ENCODE assay signal across 21 cellular contexts in the genomic region with DNA sequence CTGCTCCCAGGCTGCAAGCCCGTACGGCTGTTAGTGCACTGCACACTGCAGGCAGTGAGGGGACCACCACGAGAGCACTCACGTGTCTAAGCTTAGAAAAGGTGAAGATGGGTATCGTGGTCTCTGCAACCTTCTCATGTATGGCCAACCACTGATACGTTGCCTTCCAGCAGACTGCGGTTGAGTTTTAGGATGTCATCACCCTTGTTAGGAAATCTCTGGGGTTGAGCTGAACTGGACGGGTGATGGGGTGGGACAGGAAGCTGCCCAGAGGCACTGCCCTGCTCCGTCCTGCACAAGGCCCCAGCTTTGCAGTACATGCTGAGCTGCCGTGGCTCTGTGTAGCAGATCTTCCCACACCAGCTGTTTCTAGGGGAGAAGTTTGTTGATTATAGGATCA. TPM values are rescaled to one million over a fixed set of nuclear protein-coding genes. Genes with fewer than 3 reads are reported as not detected.
DNase-seq lines count a peak whose midpoint lies in the region; ATAC-seq and TF ChIP-seq lines count a peak whose summit lies in the region.
"Had no signal": no experiment of that assay in that cellular context is flagged by ENCODE, and none has a peak within 500 bp of the region (broad histone marks: within the 10 kb centered on the region; RNA-seq: fewer than 3 reads in every experiment).

No MANE protein-coding gene starts in this region.

- no peaks in the 10 kb centered on the region for H3K4me1 Mint-ChIP-seq in MCF 10A (ENCODE audit: insufficient read depth, unreplicated experiment)
- H3K4me1 Mint-ChIP-seq: IgD-negative memory B cell had no signal

- CTCF ChIA-PET in MCF 10A (lab: Yijun Ruan, JAX): interaction anchor here (3.6 kb wide), 2 partner anchors 11 to 23 kb away, joined by 22 to 25 read pairs; no protein-coding TSS in a partner anchor

- no TSS peak for BruUV-seq in MCF 10A (replicated peaks; lab: Mats Ljungman, UMichigan)

- DNase-seq in MCF 10A (ENCODE audit: unreplicated experiment): peak; percentile 25
- DNase-seq in breast epithelium (ENCODE audit: low spot score in 2 of 2): no peak
- peak; percentile 51 for DNase-seq in RPMI7951 (ENCODE audit: low read depth)
- no peak for DNase-seq in left colon
- peak in 1 of 2 donors; percentile 73 for DNase-seq in upper lobe of left lung
- no peak for DNase-seq in kidney glomerular epithelial cell (lab: John Stamatoyannopoulos, UW)
- DNase-seq in glomerular visceral epithelial cell (ENCODE audit: extremely low spot score): no peak
- DNase-seq: activated CD8-positive, alpha-beta memory T cell treated with anti-CD3 and anti-CD28 coated beads for 24 hours; GDM1; heart left ventricle; NCI-H226; stimulated activated CD4-positive, alpha-beta T cell treated with anti-CD3 and anti-CD28 coated beads, Interleukin-12 subunit alpha, Interleukin-12 subunit beta, amount 100 ng/mL, for 4 hours; stimulated activated naive CD4-positive, alpha-beta T cell treated with Interleukin-2 at 50 U/mL for 16 hours; uterus had no signal

- H3K27me3 Mint-ChIP-seq in MCF 10A (ENCODE audit: insufficient read depth, unreplicated experiment): no peaks in the 10 kb centered on the region
- H3K27me3 Mint-ChIP-seq: dendritic cell treated with granulocyte-macrophage colony-stimulating factor and Interleukin-4, amounts not matched to agents 40 ng/mL and 50 ng/mL, for 4 days; IgD-negative memory B cell had no signal

- H3K27me3 ChIP-seq in breast epithelium (no peaks in the 10 kb centered on the region), upper lobe of left lung (no peaks in the 10 kb centered on the region)
- H3K27me3 ChIP-seq: ascending aorta, heart left ventricle, uterus had no signal

- ATAC-seq in left colon: peak; percentile 24
- peak; percentile 78 to 88 for ATAC-seq in upper lobe of left lung (ENCODE audit: low FRiP score in 2 of 2)
- ATAC-seq in HG03175 (IDR thresholded peaks at IDR 0.05; ENCODE audit: unreplicated experiment): no peak
- ATAC-seq: HCT116 had no signal

- H3K4me1 ChIP-seq in breast epithelium: no peaks in the 10 kb centered on the region
- H3K4me1 ChIP-seq in upper lobe of left lung: peaks cover 5 to 33% (median 17%) of the 10 kb centered on the region in 4 donors
- H3K4me1 ChIP-seq: ascending aorta, parathyroid adenoma, uterus had no signal

- no peak overlapping the region for H3K4me3 ChIP-seq in breast epithelium
- no peak overlapping the region for H3K4me3 ChIP-seq in upper lobe of left lung
- H3K4me3 ChIP-seq: ascending aorta, heart left ventricle, uterus had no signal

- no peak for TF ChIP-seq EP300 in upper lobe of left lung (IDR thresholded peaks at IDR 0.05)

- TF ChIP-seq CTCF in MCF 10A (IDR thresholded peaks at IDR 0.05; ENCODE audit: unreplicated experiment) (no peak), breast epithelium (IDR thresholded peaks at IDR 0.05) (no peak), upper lobe of left lung (IDR thresholded peaks at IDR 0.05) (no peak)

- POLR2A ChIA-PET in MCF 10A (lab: Yijun Ruan, JAX): no interaction called here

- H3K9me3 Mint-ChIP-seq in MCF 10A (ENCODE audit: unreplicated experiment): peaks cover 10% of the 10 kb centered on the region
- H3K9me3 Mint-ChIP-seq: IgD-negative memory B cell had no signal

- WGBS in upper lobe of left lung, 2 donors: 37 to 54% methylated on average over 4 to 10 of the region's 10 CpGs

- H3K9me3 ChIP-seq in breast epithelium (no peaks in the 10 kb centered on the region), upper lobe of left lung (no peaks in the 10 kb centered on the region)
- H3K9me3 ChIP-seq: ascending aorta, heart left ventricle, uterus had no signal

- no peak overlapping the region for H3K4me3 Mint-ChIP-seq in MCF 10A (ENCODE audit: unreplicated experiment)
- H3K4me3 Mint-ChIP-seq: dendritic cell treated with granulocyte-macrophage colony-stimulating factor and Interleukin-4, amounts not matched to agents 40 ng/mL and 50 ng/mL, for 4 days; IgD-negative memory B cell had no signal

- H3K27ac Mint-ChIP-seq in MCF 10A (ENCODE audit: low read depth, unreplicated experiment): no peak overlapping the region
- H3K27ac Mint-ChIP-seq: dendritic cell treated with granulocyte-macrophage colony-stimulating factor and Interleukin-4, amounts not matched to agents 40 ng/mL and 50 ng/mL, for 4 days had no signal

- no peak for TF ChIP-seq POLR2A in breast epithelium (IDR thresholded peaks at IDR 0.05)
- TF ChIP-seq POLR2A in upper lobe of left lung (IDR thresholded peaks at IDR 0.05): no peak

- H3K36me3 ChIP-seq in breast epithelium (no peaks in the 10 kb centered on the region), upper lobe of left lung (peaks cover 0 to 40% (median 13%) of the 10 kb centered on the region in 4 donors)
- H3K36me3 ChIP-seq: ascending aorta, uterus had no signal

- H3K27ac ChIP-seq in breast epithelium (no peak overlapping the region), upper lobe of left lung (peak overlapping the region; percentile 32 to 86 (median 64))
- H3K27ac ChIP-seq: ascending aorta, epithelial cell of prostate, parathyroid adenoma, uterus had no signal

- intact Hi-C loops in MCF 10A (cut with micrococcal nuclease): no loop called here
- intact Hi-C loops in breast epithelium (cut with DNase I; ENCODE audit: low total_unique reads): no loop called here
- intact Hi-C loops in left colon (cut with DNase I, micrococcal nuclease): no loop called here

- H3K36me3 Mint-ChIP-seq in MCF 10A (ENCODE audit: insufficient read depth, unreplicated experiment): peaks cover 18% of the 10 kb centered on the region

RNA-seq across cellular contexts. Expression of gene FAAP20, which starts 43.3 kb away (rescaled TPM):
- total RNA-seq in MCF 10A (2022): 75.9 and 88.8 TPM in 2 replicates
- total RNA-seq in breast epithelium: 10 to 100 TPM; 28.6 to 33.1 (median 29.9) TPM
- total RNA-seq in RPMI7951 (2014; rRNA removed; shearing (Covaris generic)): 30.3 and 38.3 TPM in 2 replicates
- 10 to 100 TPM; 28.5 to 32.6 TPM for total RNA-seq in left colon
- total RNA-seq in upper lobe of left lung: 10 to 100 TPM; 26.7 to 88.0 (median 66.8) TPM

Comparison
In these comparisons a context has a peak if more than half of its experiments do, and no peak if none do; other contexts are left out.
1. DNase-seq: peak in MCF 10A (single experiment) and RPMI7951 (single experiment); none in breast epithelium (0 of 2), left colon (0 of 2), kidney glomerular epithelial cell (single experiment) and glomerular visceral epithelial cell (single experiment).
2. H3K27ac ChIP-seq: peak in upper lobe of left lung (4 of 4); none in breast epithelium (0 of 2).